In genomic region chr11:86069408-86070086, GRCh38 we compare ENCODE assay signal across 1 cellular context.
A peak's percentile ranks its signal among the peaks of the same experiment; 100 is the strongest.
TF ChIP-seq lines count a peak whose summit lies in the region.

No MANE protein-coding gene starts in this region.

TF ChIP-seq in K562, 482 proteins besides CTCF, POLR2A, EP300 and RAD21 (continued from another document and continues in another):
- TF ChIP-seq AFF1 (IDR thresholded peaks at IDR 0.05; ENCODE audit: low read depth in 1 of 2, partially characterized antibody in 2 of 2) (peak; percentile 44 to 72), CBFA2T2 (conservative IDR thresholded peaks at IDR 0.05) (no peak), SPI1 (IDR thresholded peaks at IDR 0.05; ENCODE audit: borderline replicate concordance, low read depth, low read length) (peak; percentile 93), TOE1 (IDR thresholded peaks at IDR 0.05; ENCODE audit: borderline replicate concordance) (no peak), TOE1 (CRISPR knock-in tag; IDR thresholded peaks at IDR 0.05; ENCODE audit: borderline replicate concordance, low read depth) (no peak), MYBL2 (IDR thresholded peaks at IDR 0.05; ENCODE audit: low read depth) (no peak), MYBL2 (CRISPR knock-in tag; IDR thresholded peaks at IDR 0.05; ENCODE audit: borderline replicate concordance) (no peak), MTF1 (CRISPR knock-in tag; IDR thresholded peaks at IDR 0.05; ENCODE audit: borderline replicate concordance) (no peak), ETV6 (IDR thresholded peaks at IDR 0.05; ENCODE audit: borderline replicate concordance in 1 of 2, low read depth in 2 of 2, low read length in 1 of 2) (peak in 1 of 2 experiments; percentile 85; a peak in 2 of 4 replicates), ETV6 (CRISPR knock-in tag; IDR thresholded peaks at IDR 0.05; ENCODE audit: borderline replicate concordance) (no peak), RFX7 (CRISPR knock-in tag; IDR thresholded peaks at IDR 0.05) (no peak), ESRRA (IDR thresholded peaks at IDR 0.05; ENCODE audit: borderline replicate concordance, low read depth) (peak; percentile 47; the same call in 1 of the 2 replicates), RBM34 (IDR thresholded peaks at IDR 0.05; ENCODE audit: borderline replicate concordance, insufficient read depth, low read length) (no peak), MAFK (IDR thresholded peaks at IDR 0.05; ENCODE audit: low read length) (no peak), STAT6 (CRISPR knock-in tag; IDR thresholded peaks at IDR 0.05) (no peak), ZNF408 (CRISPR knock-in tag; IDR thresholded peaks at IDR 0.05; ENCODE audit: low read depth) (no peak), CHAMP1 (IDR thresholded peaks at IDR 0.05) (no peak; the same call in 1 of the 2 replicates), L3MBTL2 (IDR thresholded peaks at IDR 0.05) (peak; percentile 91), NCOR1 (IDR thresholded peaks at IDR 0.05) (peak; percentile 78), HSF4 (CRISPR knock-in tag; IDR thresholded peaks at IDR 0.05; ENCODE audit: borderline replicate concordance) (0 out of 2 replicates have a peak, but pooled peaks have one; percentile 6), TCF15 (CRISPR knock-in tag; IDR thresholded peaks at IDR 0.05) (no peak), PTRF (tag; IDR thresholded peaks at IDR 0.05) (0 out of 2 replicates have a peak, but pooled peaks have one; percentile 23), MEF2D (tag; conservative IDR thresholded peaks at IDR 0.05; ENCODE audit: low read depth) (peak; percentile 96), MGA (IDR thresholded peaks at IDR 0.05) (peak; percentile 86), THRA (IDR thresholded peaks at IDR 0.05) (no peak), CBX3 (IDR thresholded peaks at IDR 0.05; ENCODE audit: borderline replicate concordance in 1 of 2, low read length in 2 of 2) (no peak), ZFP91 (CRISPR knock-in tag; IDR thresholded peaks at IDR 0.05) (no peak), ELF2 (CRISPR knock-in tag; IDR thresholded peaks at IDR 0.05) (no peak), SMARCA4 (IDR thresholded peaks at IDR 0.05) (peak; percentile 81), ZFP30 (CRISPR knock-in tag; IDR thresholded peaks at IDR 0.05; ENCODE audit: borderline replicate concordance) (no peak), ZNF77 (CRISPR knock-in tag; IDR thresholded peaks at IDR 0.05) (no peak), SRF (CRISPR knock-in tag; IDR thresholded peaks at IDR 0.05) (peak; percentile 95 to 97), ZNF217 (CRISPR knock-in tag; IDR thresholded peaks at IDR 0.05) (no peak), ZNF324 (CRISPR knock-in tag; IDR thresholded peaks at IDR 0.05) (no peak)
